Comparison of ENCODE assay signal across 1 cellular context in the genomic region with DNA sequence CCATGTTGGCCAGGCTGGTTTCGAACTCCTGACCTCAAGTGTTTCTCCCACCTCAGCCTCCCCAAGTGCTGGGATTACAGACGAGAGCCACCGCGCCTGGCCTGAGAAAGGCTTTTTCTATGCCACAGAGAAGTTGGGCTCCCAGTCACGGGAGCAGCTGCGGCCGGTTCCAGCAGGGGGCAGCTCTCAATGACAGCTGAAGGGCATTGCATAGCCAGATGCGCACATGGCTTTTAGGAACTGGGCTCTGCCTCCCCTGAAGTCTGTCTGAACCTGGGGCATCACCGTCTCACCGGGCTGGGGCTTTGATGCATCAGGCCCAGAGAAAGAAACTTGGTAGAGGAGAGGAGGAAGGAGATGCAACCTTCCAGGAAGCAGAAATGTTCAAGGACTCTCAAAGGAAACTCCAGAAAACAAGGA.
TF ChIP-seq lines count a peak whose summit lies in the region.

No MANE protein-coding gene starts in this region.

TF ChIP-seq in HepG2, 621 proteins besides CTCF, POLR2A, EP300 and RAD21 (continued from another document and continues in another):
- TF ChIP-seq NCOA2 (CRISPR knock-in tag; IDR thresholded peaks at IDR 0.05) = peak; percentile 14; the same call in 1 of the 2 replicates
- 0 out of 2 replicates have a peak, but pooled peaks have one; percentile 46 for TF ChIP-seq CHD4 (IDR thresholded peaks at IDR 0.05; ENCODE audit: borderline replicate concordance, low read length)
- no peak for TF ChIP-seq ZFP37 (CRISPR knock-in tag; IDR thresholded peaks at IDR 0.05; ENCODE audit: borderline replicate concordance)
- TF ChIP-seq KDM5A (IDR thresholded peaks at IDR 0.05; ENCODE audit: borderline replicate concordance, low read length) = no peak
- TF ChIP-seq ZKSCAN8 (CRISPR knock-in tag; IDR thresholded peaks at IDR 0.05; ENCODE audit: borderline replicate concordance) = no peak; the same call in 1 of the 2 replicates
- TF ChIP-seq TBX2 (CRISPR knock-in tag; IDR thresholded peaks at IDR 0.05; ENCODE audit: borderline replicate concordance) = no peak
- no peak for TF ChIP-seq FOXK2 (IDR thresholded peaks at IDR 0.05)
- no peak for TF ChIP-seq ZMAT3 (CRISPR knock-in tag; conservative IDR thresholded peaks at IDR 0.05)
- TF ChIP-seq, protein P1, sequence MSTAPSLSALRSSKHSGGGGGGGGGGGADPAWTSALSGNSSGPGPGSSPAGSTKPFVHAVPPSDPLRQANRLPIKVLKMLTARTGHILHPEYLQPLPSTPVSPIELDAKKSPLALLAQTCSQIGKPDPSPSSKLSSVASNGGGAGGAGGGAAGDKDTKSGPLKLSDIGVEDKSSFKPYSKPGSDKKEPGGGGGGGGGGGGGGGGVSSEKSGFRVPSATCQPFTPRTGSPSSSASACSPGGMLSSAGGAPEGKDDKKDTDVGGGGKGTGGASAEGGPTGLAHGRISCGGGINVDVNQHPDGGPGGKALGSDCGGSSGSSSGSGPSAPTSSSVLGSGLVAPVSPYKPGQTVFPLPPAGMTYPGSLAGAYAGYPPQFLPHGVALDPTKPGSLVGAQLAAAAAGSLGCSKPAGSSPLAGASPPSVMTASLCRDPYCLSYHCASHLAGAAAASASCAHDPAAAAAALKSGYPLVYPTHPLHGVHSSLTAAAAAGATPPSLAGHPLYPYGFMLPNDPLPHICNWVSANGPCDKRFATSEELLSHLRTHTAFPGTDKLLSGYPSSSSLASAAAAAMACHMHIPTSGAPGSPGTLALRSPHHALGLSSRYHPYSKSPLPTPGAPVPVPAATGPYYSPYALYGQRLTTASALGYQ (CRISPR knock-in tag; IDR thresholded peaks at IDR 0.05) = no peak
- TF ChIP-seq DRAP1 (CRISPR knock-in tag; IDR thresholded peaks at IDR 0.05) = no peak
- no peak for TF ChIP-seq ZNF136 (CRISPR knock-in tag; IDR thresholded peaks at IDR 0.05; ENCODE audit: low read depth)
- no peak for TF ChIP-seq ZBTB10 (CRISPR knock-in tag; IDR thresholded peaks at IDR 0.05; ENCODE audit: borderline replicate concordance)
- TF ChIP-seq ZBTB7A (CRISPR knock-in tag; IDR thresholded peaks at IDR 0.05) = no peak
- no peak for TF ChIP-seq U2AF1 (optimal IDR thresholded peaks at IDR 0.05; ENCODE audit: low read depth, low read length)
- no peak for TF ChIP-seq TIGD3 (CRISPR knock-in tag; IDR thresholded peaks at IDR 0.05; ENCODE audit: borderline replicate concordance)
- no peak for TF ChIP-seq POLR2G (IDR thresholded peaks at IDR 0.05; ENCODE audit: low read depth, low read length)
- peak; percentile 25; the same call in 1 of the 2 replicates for TF ChIP-seq NFE2L2 (IDR thresholded peaks at IDR 0.05; ENCODE audit: low read length)
- TF ChIP-seq RARG (CRISPR knock-in tag; IDR thresholded peaks at IDR 0.05; ENCODE audit: low read depth) = no peak
- no peak for TF ChIP-seq NKX3-1 (CRISPR knock-in tag; IDR thresholded peaks at IDR 0.05)
- TF ChIP-seq ZNF30 (CRISPR knock-in tag; IDR thresholded peaks at IDR 0.05) = no peak
- TF ChIP-seq GATAD2A (CRISPR knock-in tag; IDR thresholded peaks at IDR 0.05) = peak; percentile 80
- TF ChIP-seq GATA4 (IDR thresholded peaks at IDR 0.05; ENCODE audit: borderline replicate concordance, low read depth) = no peak
- no peak for TF ChIP-seq ZNF703 (CRISPR knock-in tag; IDR thresholded peaks at IDR 0.05; ENCODE audit: borderline replicate concordance)
- TF ChIP-seq, protein P2, sequence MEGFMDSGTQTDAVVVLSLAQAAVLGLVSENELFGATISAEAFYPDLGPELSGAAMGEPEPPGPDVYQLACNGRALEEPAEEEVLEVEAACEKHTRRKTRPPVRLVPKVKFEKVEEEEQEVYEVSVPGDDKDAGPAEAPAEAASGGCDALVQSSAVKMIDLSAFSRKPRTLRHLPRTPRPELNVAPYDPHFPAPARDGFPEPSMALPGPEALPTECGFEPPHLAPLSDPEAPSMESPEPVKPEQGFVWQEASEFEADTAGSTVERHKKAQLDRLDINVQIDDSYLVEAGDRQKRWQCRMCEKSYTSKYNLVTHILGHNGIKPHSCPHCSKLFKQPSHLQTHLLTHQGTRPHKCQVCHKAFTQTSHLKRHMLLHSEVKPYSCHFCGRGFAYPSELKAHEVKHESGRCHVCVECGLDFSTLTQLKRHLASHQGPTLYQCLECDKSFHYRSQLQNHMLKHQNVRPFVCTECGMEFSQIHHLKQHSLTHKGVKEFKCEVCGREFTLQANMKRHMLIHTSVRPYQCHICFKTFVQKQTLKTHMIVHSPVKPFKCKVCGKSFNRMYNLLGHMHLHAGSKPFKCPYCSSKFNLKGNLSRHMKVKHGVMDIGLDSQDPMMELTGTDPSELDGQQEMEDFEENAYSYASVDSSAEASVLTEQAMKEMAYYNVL (CRISPR knock-in tag; IDR thresholded peaks at IDR 0.05; ENCODE audit: borderline replicate concordance) = no peak; the same call in 1 of the 2 replicates
- TF ChIP-seq ATF4 (CRISPR knock-in tag; IDR thresholded peaks at IDR 0.05) = no peak
- TF ChIP-seq ZNF816 (CRISPR knock-in tag; IDR thresholded peaks at IDR 0.05; ENCODE audit: borderline replicate concordance) = no peak
- no peak for TF ChIP-seq NR3C1 (CRISPR knock-in tag; IDR thresholded peaks at IDR 0.05)
- TF ChIP-seq CEBPB (IDR thresholded peaks at IDR 0.05; ENCODE audit: borderline replicate concordance, low read depth, low read length) = 0 out of 2 replicates have a peak, but pooled peaks have one; percentile 24
- TF ChIP-seq CENPT (CRISPR knock-in tag; IDR thresholded peaks at IDR 0.05; ENCODE audit: low read depth) = no peak
- no peak for TF ChIP-seq POLR2AphosphoS2 (IDR thresholded peaks at IDR 0.05; ENCODE audit: low read depth, low read length)
- peak; percentile 71; the same call in 1 of the 2 replicates for TF ChIP-seq ZNF350 (CRISPR knock-in tag; IDR thresholded peaks at IDR 0.05; ENCODE audit: borderline replicate concordance, low read depth)
- TF ChIP-seq SCMH1 (CRISPR knock-in tag; IDR thresholded peaks at IDR 0.05; ENCODE audit: borderline replicate concordance) = no peak
- TF ChIP-seq ZNF281 (CRISPR knock-in tag; IDR thresholded peaks at IDR 0.05; ENCODE audit: borderline replicate concordance) = no peak
- TF ChIP-seq SOX6 (IDR thresholded peaks at IDR 0.05) = no peak
- TF ChIP-seq SOX6 (CRISPR knock-in tag; IDR thresholded peaks at IDR 0.05) = peak; percentile 61
- no peak for TF ChIP-seq ZNF431 (CRISPR knock-in tag; IDR thresholded peaks at IDR 0.05; ENCODE audit: borderline replicate concordance, low read depth)
- TF ChIP-seq RFXAP (CRISPR knock-in tag; IDR thresholded peaks at IDR 0.05; ENCODE audit: borderline replicate concordance) = 0 out of 2 replicates have a peak, but pooled peaks have one; percentile 48
- TF ChIP-seq ZHX2 (IDR thresholded peaks at IDR 0.05; ENCODE audit: low read depth) = no peak
- no peak for TF ChIP-seq ZHX2 (CRISPR knock-in tag; IDR thresholded peaks at IDR 0.05; ENCODE audit: borderline replicate concordance)
- no peak for TF ChIP-seq TMF1 (CRISPR knock-in tag; IDR thresholded peaks at IDR 0.05; ENCODE audit: low read depth)
- no peak for TF ChIP-seq ZNF883 (CRISPR knock-in tag; IDR thresholded peaks at IDR 0.05; ENCODE audit: not compliant biosample characterization)
- no peak for TF ChIP-seq MTA3 (CRISPR knock-in tag; IDR thresholded peaks at IDR 0.05)
